Comparison of ENCODE assay signal across 8 cellular contexts in genomic region chr4:157075811-157076577, GRCh38. TPM values are rescaled to one million over a fixed set of nuclear protein-coding genes. Genes with fewer than 3 reads are reported as not detected.
DNase-seq lines count a peak whose midpoint lies in the region; ATAC-seq and TF ChIP-seq lines count a peak whose summit lies in the region.

Gene GLRB (plus strand): TSS chr4:157076150. CDS start chr4:157078025, 1,875 bp downstream.

- H3K27me3 Mint-ChIP-seq in MCF 10A (ENCODE audit: insufficient read depth, unreplicated experiment), result no peaks in the 10 kb centered on the region
- H3K27me3 Mint-ChIP-seq in CD4-positive, alpha-beta T cell, result peaks cover 26% of the 10 kb centered on the region

- CTCF ChIA-PET in MCF 10A (lab: Yijun Ruan, JAX), result interaction anchor here (0.8 to 1.1 kb wide), 4 partner anchors 10 to 76 kb away, joined by 3 to 6 read pairs (median 3); no protein-coding TSS in a partner anchor
- CTCF ChIA-PET in CD4-positive, alpha-beta T cell (lab: Charles Lee), result no interaction called here

- no peaks in the 10 kb centered on the region for H3K36me3 Mint-ChIP-seq in MCF 10A (ENCODE audit: insufficient read depth, unreplicated experiment)
- H3K36me3 Mint-ChIP-seq in CD4-positive, alpha-beta T cell (ENCODE audit: low read depth), result no peaks in the 10 kb centered on the region

- peak within 1 kb of the TSS; percentile 98 for H3K4me2 ChIP-seq in skeletal muscle satellite cell (ENCODE audit: low read length)

- DNase-seq in MCF 10A (ENCODE audit: unreplicated experiment) (peak; percentile 39), OCI-M2 (lab: John Stamatoyannopoulos, UW; ENCODE audit: unreplicated experiment) (no peak)
- no peak for DNase-seq in CD4-positive, alpha-beta T cell
- DNase-seq in stimulated activated CD4-positive, alpha-beta T cell treated with anti-CD3 and anti-CD28 coated beads, Interleukin-4, amount 100 ng/mL, for 4 hours, result no peak

- H3K4me3 ChIP-seq in ACC112 (ENCODE audit: low read depth, low read length) (peak within 1 kb of the TSS; percentile 89), HUES6 (ENCODE audit: low read depth, low read length) (peak within 1 kb of the TSS; percentile 75), iPS-18c (ENCODE audit: insufficient read depth, low read depth, low read length) (peak within 1 kb of the TSS; percentile 62), skeletal muscle satellite cell (ENCODE audit: low read length) (peak within 1 kb of the TSS; percentile 91)

- H3K79me2 ChIP-seq in ACC112 (ENCODE audit: control insufficient read depth, insufficient read depth, low read length, unreplicated experiment), result no peaks in the 10 kb centered on the region

- no peak within 1 kb of the TSS for H3K27ac Mint-ChIP-seq in MCF 10A (ENCODE audit: low read depth, unreplicated experiment)
- H3K27ac Mint-ChIP-seq in CD4-positive, alpha-beta T cell, result no peak within 1 kb of the TSS

- no peak for TF ChIP-seq CTCF in MCF 10A (IDR thresholded peaks at IDR 0.05; ENCODE audit: unreplicated experiment)
- no peak for TF ChIP-seq CTCF in CD4-positive, alpha-beta T cell (IDR thresholded peaks at IDR 0.05)

- ATAC-seq in CD4-positive, alpha-beta T cell (ENCODE audit: poor library complexity), result no peak

- no TSS peak for BruUV-seq in MCF 10A (replicated peaks; lab: Mats Ljungman, UMichigan)

- POLR2A ChIA-PET in MCF 10A (lab: Yijun Ruan, JAX), result interaction anchor here (0.8 to 1.2 kb wide), 8 partner anchors 10 to 539 kb away, joined by 3 to 5 read pairs (median 3); no protein-coding TSS in a partner anchor
- POLR2A ChIA-PET in CD4-positive, alpha-beta T cell (lab: Charles Lee), result no interaction called here

- H3K36me3 ChIP-seq in ACC112 (ENCODE audit: insufficient read depth, low read length) (no peaks in the 10 kb centered on the region), HUES6 (ENCODE audit: control insufficient read depth, insufficient read depth, low read length) (no peaks in the 10 kb centered on the region), skeletal muscle satellite cell (ENCODE audit: insufficient read depth, low read length) (no peaks in the 10 kb centered on the region)

- H3K9me3 ChIP-seq in HUES6 (ENCODE audit: control insufficient read depth, insufficient read depth, low read depth, low read length) (no peaks in the 10 kb centered on the region), iPS-18c (ENCODE audit: control insufficient read depth, insufficient read depth, low read length) (no peaks in the 10 kb centered on the region), skeletal muscle satellite cell (replicated peaks; ENCODE audit: low read length) (no peaks in the 10 kb centered on the region)
- no peaks in the 10 kb centered on the region for H3K9me3 ChIP-seq in CD4-positive, alpha-beta T cell (ENCODE audit: control insufficient read depth, low read length)

- peak within 1 kb of the TSS; percentile 98 for H2AFZ ChIP-seq in ACC112 (ENCODE audit: low read length, unreplicated experiment)

- H3K27me3 ChIP-seq in ACC112 (ENCODE audit: insufficient read depth, low read length) (no peaks in the 10 kb centered on the region), HUES6 (ENCODE audit: control insufficient read depth, insufficient read depth, low read length) (peaks cover 41% of the 10 kb centered on the region), skeletal muscle satellite cell (ENCODE audit: control insufficient read depth, insufficient read depth, low read length) (no peaks in the 10 kb centered on the region)
- peaks cover 3% of the 10 kb centered on the region for H3K27me3 ChIP-seq in CD4-positive, alpha-beta T cell (ENCODE audit: control insufficient read depth, insufficient read depth, low read length)

- intact Hi-C loops in MCF 10A (cut with micrococcal nuclease), result loop anchor here (5.0 kb wide), 1 partner anchor 41 kb away; no protein-coding TSS in a partner anchor
- intact Hi-C loops in CD4-positive, alpha-beta T cell (cut with DNase I, micrococcal nuclease), result no loop called here

- no peak within 1 kb of the TSS for H3K27ac ChIP-seq in ACC112 (ENCODE audit: low read depth, low read length)
- no peak within 1 kb of the TSS for H3K27ac ChIP-seq in HUES6 (ENCODE audit: low read depth, low read length)
- H3K27ac ChIP-seq in CD4-positive, alpha-beta T cell (ENCODE audit: low read depth, low read length), result no peak within 1 kb of the TSS

- H3K9me3 Mint-ChIP-seq in MCF 10A (ENCODE audit: unreplicated experiment), result no peaks in the 10 kb centered on the region
- H3K9me3 Mint-ChIP-seq in CD4-positive, alpha-beta T cell, result no peaks in the 10 kb centered on the region

- H3K9ac ChIP-seq in HUES6 (ENCODE audit: low read length), result no peak within 1 kb of the TSS
- H3K9ac ChIP-seq in skeletal muscle satellite cell (ENCODE audit: low read depth, low read length), result peak within 1 kb of the TSS; percentile 79

- H3K4me1 ChIP-seq in ACC112 (ENCODE audit: control insufficient read depth, insufficient read depth, low read length, unreplicated experiment), result peaks cover 13% of the 10 kb centered on the region
- H3K4me1 ChIP-seq in HUES6 (ENCODE audit: control insufficient read depth, insufficient read depth, low read length), result peaks cover 6% of the 10 kb centered on the region; the same call in 1 of the 2 replicates
- peaks cover 3% of the 10 kb centered on the region for H3K4me1 ChIP-seq in skeletal muscle satellite cell (ENCODE audit: control insufficient read depth, insufficient read depth, low read length)

- H3K4me3 Mint-ChIP-seq in MCF 10A (ENCODE audit: unreplicated experiment), result peak within 1 kb of the TSS; percentile 91
- H3K4me3 Mint-ChIP-seq in CD4-positive, alpha-beta T cell, result no peak within 1 kb of the TSS

- peaks cover 8% of the 10 kb centered on the region for H3K4me1 Mint-ChIP-seq in MCF 10A (ENCODE audit: insufficient read depth, unreplicated experiment)
- no peaks in the 10 kb centered on the region for H3K4me1 Mint-ChIP-seq in CD4-positive, alpha-beta T cell (ENCODE audit: low read depth)

RNA-seq across cellular contexts. Expression of gene GLRB, which starts in this region (rescaled TPM):
- total RNA-seq in MCF 10A (2022), result 5.9 and 7.1 TPM in 2 replicates
- total RNA-seq in skeletal muscle satellite cell (2012; rRNA removed), result 2.8 and 5.8 TPM in 2 replicates
- not detected for total RNA-seq in CD4-positive, alpha-beta T cell
